In genomic region chr5:91283899-91284298, GRCh38 we compare ENCODE assay signal across 13 cellular contexts.
DNase-seq lines count a peak whose midpoint lies in the region; ATAC-seq and TF ChIP-seq lines count a peak whose summit lies in the region.
"Had no signal": no experiment of that assay in that cellular context is flagged by ENCODE, and none has a peak within 500 bp of the region (broad histone marks: within the 10 kb centered on the region; RNA-seq: fewer than 3 reads in every experiment).

No MANE protein-coding gene starts in this region.

- TF ChIP-seq POLR2A in esophagus squamous epithelium (IDR thresholded peaks at IDR 0.05), result no peak

- H3K4me1 Mint-ChIP-seq in activated T-helper 1 cell treated with anti-CD3 and anti-CD28 coated beads, Interleukin-12 subunit alpha, Interleukin-12 subunit beta, Interleukin-2, Interleukin-4 antibody, amounts not matched to agents 30 ng/mL and 10 ng/mL and 1 ng/mL, durations not matched to agents 14 hours and 24 hours and 36 hours (ENCODE audit: low read depth), result peaks cover 40% of the 10 kb centered on the region

- H3K9me3 Mint-ChIP-seq in activated T-helper 1 cell treated with anti-CD3 and anti-CD28 coated beads, Interleukin-12 subunit alpha, Interleukin-12 subunit beta, Interleukin-2, Interleukin-4 antibody, amounts not matched to agents 30 ng/mL and 10 ng/mL and 1 ng/mL, durations not matched to agents 14 hours and 24 hours and 36 hours, result peaks cover 29% of the 10 kb centered on the region

- no peak for TF ChIP-seq CTCF in esophagus squamous epithelium (IDR thresholded peaks at IDR 0.05)

- ATAC-seq in SK-N-SH treated with all-trans-retinoic acid at 6 μM for 48 hours, result no peak
- ATAC-seq: WTC11 had no signal

- H3K27me3 Mint-ChIP-seq in activated T-helper 1 cell treated with anti-CD3 and anti-CD28 coated beads, Interleukin-12 subunit alpha, Interleukin-12 subunit beta, Interleukin-2, Interleukin-4 antibody, amounts not matched to agents 30 ng/mL and 10 ng/mL and 1 ng/mL, durations not matched to agents 14 hours and 24 hours and 36 hours (ENCODE audit: insufficient read depth), result no peaks in the 10 kb centered on the region

- peak overlapping the region in 3 of 4 donors; percentile 49 to 71 (median 66) for H3K27ac ChIP-seq in esophagus squamous epithelium
- H3K27ac ChIP-seq: adrenal gland, right atrium auricular region had no signal

- intact Hi-C loops in esophagus squamous epithelium (cut with DNase I), result no loop called here
- intact Hi-C loops in activated T-helper 1 cell treated with anti-CD3 and anti-CD28 coated beads, Interleukin-12 subunit alpha, Interleukin-12 subunit beta, Interleukin-2, Interleukin-4 antibody, amounts not matched to agents 30 ng/mL and 10 ng/mL and 1 ng/mL, durations not matched to agents 14 hours and 24 hours and 36 hours (cut with micrococcal nuclease), result loop anchor here (5.0 kb wide), 2 partner anchors 78 to 877 kb away; partner anchors contain the start of gene CETN3

- peaks cover 15% of the 10 kb centered on the region for H3K36me3 Mint-ChIP-seq in activated T-helper 1 cell treated with anti-CD3 and anti-CD28 coated beads, Interleukin-12 subunit alpha, Interleukin-12 subunit beta, Interleukin-2, Interleukin-4 antibody, amounts not matched to agents 30 ng/mL and 10 ng/mL and 1 ng/mL, durations not matched to agents 14 hours and 24 hours and 36 hours (ENCODE audit: low read depth)

- DNase-seq in GM04503 (ENCODE audit: low read depth) (peak; percentile 78), esophagus squamous epithelium (lab: John Stamatoyannopoulos, UW) (no peak), skeletal muscle cell (ENCODE audit: low read depth) (peak; percentile 89), NCI-H2107 (lab: John Stamatoyannopoulos, UW) (no peak), cortex of kidney (lab: John Stamatoyannopoulos, UW) (no peak), NCI-H2107 treated with DMSO at 0.1 percent for 48 hours (lab: John Stamatoyannopoulos, UW; ENCODE audit: unreplicated experiment) (no peak)
- no peak for DNase-seq in activated T-helper 1 cell treated with anti-CD3 and anti-CD28 coated beads, Interleukin-12 subunit alpha, Interleukin-12 subunit beta, Interleukin-2, Interleukin-4 antibody, amounts not matched to agents 30 ng/mL and 10 ng/mL and 1 ng/mL, durations not matched to agents 14 hours and 24 hours and 36 hours (ENCODE audit: low spot score)
- DNase-seq: NCI-H1105, NCI-H69 had no signal

- no peak overlapping the region for H3K27ac Mint-ChIP-seq in activated T-helper 1 cell treated with anti-CD3 and anti-CD28 coated beads, Interleukin-12 subunit alpha, Interleukin-12 subunit beta, Interleukin-2, Interleukin-4 antibody, amounts not matched to agents 30 ng/mL and 10 ng/mL and 1 ng/mL, durations not matched to agents 14 hours and 24 hours and 36 hours
- H3K27ac Mint-ChIP-seq: WTC11 had no signal

- H3K4me3 ChIP-seq in esophagus squamous epithelium (no peak overlapping the region), skeletal muscle cell (ENCODE audit: low read depth, low read length) (no peak overlapping the region)
- H3K4me3 ChIP-seq: adrenal gland, right atrium auricular region had no signal

- H3K36me3 ChIP-seq in esophagus squamous epithelium, result no peaks in the 10 kb centered on the region
- H3K36me3 ChIP-seq: adrenal gland, right atrium auricular region had no signal

- peaks cover 8 to 57% (median 16%) of the 10 kb centered on the region in 3 donors for H3K4me1 ChIP-seq in esophagus squamous epithelium

- no peak overlapping the region for H3K4me3 Mint-ChIP-seq in activated T-helper 1 cell treated with anti-CD3 and anti-CD28 coated beads, Interleukin-12 subunit alpha, Interleukin-12 subunit beta, Interleukin-2, Interleukin-4 antibody, amounts not matched to agents 30 ng/mL and 10 ng/mL and 1 ng/mL, durations not matched to agents 14 hours and 24 hours and 36 hours
- H3K4me3 Mint-ChIP-seq: WTC11 had no signal

- no peaks in the 10 kb centered on the region for H3K9me3 ChIP-seq in esophagus squamous epithelium
- H3K9me3 ChIP-seq: adrenal gland, right atrium auricular region had no signal

- no peaks in the 10 kb centered on the region for H3K27me3 ChIP-seq in esophagus squamous epithelium
- H3K27me3 ChIP-seq: adrenal gland, right atrium auricular region had no signal

TF ChIP-seq in SK-N-SH treated with all-trans-retinoic acid at 6 μM for 48 hours, 23 proteins besides CTCF, POLR2A, EP300 and RAD21:
- TF ChIP-seq BACH2 (CRISPR knock-in tag; IDR thresholded peaks at IDR 0.05; ENCODE audit: borderline replicate concordance) (no peak), TSHZ2 (CRISPR knock-in tag; IDR thresholded peaks at IDR 0.05) (no peak), TOX (CRISPR knock-in tag; IDR thresholded peaks at IDR 0.05; ENCODE audit: borderline replicate concordance) (no peak), POU6F1 (CRISPR knock-in tag; IDR thresholded peaks at IDR 0.05; ENCODE audit: borderline replicate concordance, low read depth) (no peak), ISL1 (CRISPR knock-in tag; IDR thresholded peaks at IDR 0.05) (no peak), ZC3H10 (CRISPR knock-in tag; IDR thresholded peaks at IDR 0.05) (0 out of 2 replicates have a peak, but pooled peaks have one; percentile 6)

Comparison
In these comparisons a context has a peak if more than half of its experiments do, and no peak if none do; other contexts are left out.
1. DNase-seq: peak in GM04503 (single experiment) and skeletal muscle cell (single experiment); none in esophagus squamous epithelium (single experiment), activated T-helper 1 cell treated with anti-CD3 and anti-CD28 coated beads, Interleukin-12 subunit alpha, Interleukin-12 subunit beta, Interleukin-2, Interleukin-4 antibody, amounts not matched to agents 30 ng/mL and 10 ng/mL and 1 ng/mL, durations not matched to agents 14 hours and 24 hours and 36 hours (single experiment), NCI-H2107 (single experiment), cortex of kidney (single experiment) and NCI-H2107 treated with DMSO at 0.1 percent for 48 hours (single experiment).